ENCODE assay signal across 9 cellular contexts in genomic region chr19:40843653-40844052, GRCh38. TPM values are rescaled to one million over a fixed set of nuclear protein-coding genes. Genes with fewer than 3 reads are reported as not detected.
DNase-seq lines count a peak whose midpoint lies in the region; ATAC-seq and TF ChIP-seq lines count a peak whose summit lies in the region.
"Not testable (repeated sequence)": the region's sequence is repeated elsewhere in the genome, so short reads cannot be mapped to it uniquely, and the experiment has no call there.
"Had no signal": no experiment of that assay in that cellular context is flagged by ENCODE, and none has a peak within 500 bp of the region (broad histone marks: within the 10 kb centered on the region; RNA-seq: fewer than 3 reads in every experiment).

No MANE protein-coding gene starts in this region.

- H3K4me1 Mint-ChIP-seq in activated naive CD4-positive, alpha-beta T cell treated with anti-CD3 and anti-CD28 coated beads, Interleukin-2, amount 50 U/mL, for 24 hours, result peaks cover 30% of the 10 kb centered on the region

- not testable (repeated sequence) for H3K9me3 ChIP-seq in neutrophil

- H3K27me3 Mint-ChIP-seq in activated naive CD4-positive, alpha-beta T cell treated with anti-CD3 and anti-CD28 coated beads, Interleukin-2, amount 50 U/mL, for 24 hours, result not testable (repeated sequence)

- H3K27ac ChIP-seq in neutrophil, result peak overlapping the region; percentile 92

- H3K4me3 Mint-ChIP-seq in activated naive CD4-positive, alpha-beta T cell treated with anti-CD3 and anti-CD28 coated beads, Interleukin-2, amount 50 U/mL, for 24 hours, result peak overlapping the region; percentile 79

- H3K4me1 ChIP-seq in neutrophil (ENCODE audit: control insufficient read depth in 1 of 2, insufficient read depth in 1 of 2, low read depth in 1 of 2, low read length in 1 of 2), result peaks cover 17 to 21% of the 10 kb centered on the region in 2 experiments

- not testable (repeated sequence) for TF ChIP-seq CTCF in neutrophil (IDR thresholded peaks at IDR 0.05)

- intact Hi-C loops in left ventricle myocardium superior (cut with micrococcal nuclease), result not testable (repeated sequence)

- peak overlapping the region; percentile 93 for H3K27ac Mint-ChIP-seq in activated naive CD4-positive, alpha-beta T cell treated with anti-CD3 and anti-CD28 coated beads, Interleukin-2, amount 50 U/mL, for 24 hours

- ATAC-seq in HG03565 (IDR thresholded peaks at IDR 0.05; ENCODE audit: unreplicated experiment), result peak; percentile 51
- peak; percentile 63 for ATAC-seq in left ventricle myocardium superior

- H3K9me3 Mint-ChIP-seq in activated naive CD4-positive, alpha-beta T cell treated with anti-CD3 and anti-CD28 coated beads, Interleukin-2, amount 50 U/mL, for 24 hours, result not testable (repeated sequence)

- not testable (repeated sequence) for H3K36me3 Mint-ChIP-seq in activated naive CD4-positive, alpha-beta T cell treated with anti-CD3 and anti-CD28 coated beads, Interleukin-2, amount 50 U/mL, for 24 hours

- DNase-seq in T-helper 2 cell, result peak in 4 of 5 experiments; percentile 23 to 85 (median 58)
- DNase-seq in activated CD8-positive, alpha-beta memory T cell treated with anti-CD3 and anti-CD28 coated beads for 4 hours (ENCODE audit: low read depth in 2 of 2), result peak; percentile 48 to 61
- DNase-seq in left ventricle myocardium superior, result peak; percentile 44
- DNase-seq in stimulated activated CD8-positive, alpha-beta memory T cell treated with anti-CD3 and anti-CD28 coated beads, Interleukin-12 subunit alpha, Interleukin-12 subunit beta, amount 100 ng/mL, for 4 hours (ENCODE audit: low read depth), result peak; percentile 64
- peak; percentile 64 for DNase-seq in ureter (ENCODE audit: low spot score)

- peaks cover 13% of the 10 kb centered on the region for H3K27me3 ChIP-seq in neutrophil

- not testable (repeated sequence) for H3K36me3 ChIP-seq in neutrophil

- peak overlapping the region; percentile 53 to 56 for H3K4me3 ChIP-seq in neutrophil (ENCODE audit: low read depth in 1 of 2, low read length in 1 of 2)

RNA-seq across cellular contexts. Expression of gene CYP2A6, which starts 6.6 kb away (rescaled TPM):
- total RNA-seq in left ventricle myocardium superior (not detected), ureter (not detected)
- total RNA-seq: GM23248 had no signal

RNA-seq across cellular contexts. Expression of gene CYP2A7, which starts 38.4 kb away (rescaled TPM):
- not detected for total RNA-seq in left ventricle myocardium superior
- not detected for total RNA-seq in ureter
- total RNA-seq: GM23248 had no signal

RNA-seq across cellular contexts. Expression of gene EGLN2, which starts 44.7 kb away (rescaled TPM):
- total RNA-seq in left ventricle myocardium superior (65.5 TPM), ureter (79.3 TPM)

Comparison
In these comparisons a context has a peak if more than half of its experiments do, and no peak if none do; other contexts are left out.
1. Peak in every context shown above with its lines: DNase-seq, ATAC-seq, H3K4me3 ChIP-seq and H3K27ac ChIP-seq.